Comparison of ENCODE assay signal across 24 cellular contexts in the genomic region with DNA sequence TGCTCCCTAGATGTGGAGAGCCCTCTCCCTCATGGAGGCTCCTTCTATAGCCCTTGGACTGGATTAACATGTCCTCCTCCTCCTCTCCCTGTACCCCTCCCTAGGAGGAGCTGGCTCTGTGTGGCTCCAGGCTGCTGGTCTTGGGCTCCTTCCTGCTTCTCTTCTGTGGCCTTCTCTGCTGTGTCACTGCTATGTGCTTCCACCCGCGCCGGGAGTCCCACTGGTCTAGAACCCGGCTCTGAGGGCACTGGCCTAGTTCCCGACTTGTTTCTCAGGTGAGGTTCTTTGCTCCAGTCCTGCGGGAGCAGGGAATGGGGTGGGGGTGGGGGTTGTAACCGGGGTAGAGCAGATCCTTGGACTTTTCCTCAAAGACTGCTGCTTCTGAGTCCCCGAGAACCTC.
"Had no signal": no experiment of that assay in that cellular context is flagged by ENCODE, and none has a peak within 500 bp of the region (broad histone marks: within the 10 kb centered on the region; RNA-seq: fewer than 3 reads in every experiment).

No MANE protein-coding gene starts in this region.

- H3K27me3 Mint-ChIP-seq: activated CD8-positive, alpha-beta T cell treated with anti-CD3 and anti-CD28 coated beads for 36 hours; activated naive CD4-positive, alpha-beta T cell treated with anti-CD3 and anti-CD28 coated beads, Interleukin-2, amount 50 U/mL, for 24 hours had no signal

- DNase-seq: activated CD4-positive, alpha-beta T cell treated with anti-CD3 and anti-CD28 coated beads for 4 hours; activated CD8-positive, alpha-beta memory T cell treated with anti-CD3 and anti-CD28 coated beads, Interleukin-2, amount 50 U/mL, for 4 hours; activated CD8-positive, alpha-beta T cell treated with anti-CD3 and anti-CD28 coated beads for 36 hours; activated naive CD4-positive, alpha-beta T cell; activated T-cell treated with anti-CD3 and anti-CD28 coated beads, Interleukin-2, amount 50 U/mL, for 72 hours; amygdala; Karpas-422; MM.1S; NCI-H1105 treated with DMSO at 0.1 percent for 48 hours; NCI-H1436 treated with DMSO at 0.1 percent for 48 hours; NCI-H187; NCI-H2081; NCI-H510A treated with DMSO at 0.1 percent for 48 hours; NCI-H69; NK-92 treated with Interleukin-12 subunit alpha and Interleukin-12 subunit beta, amount 100 ng/mL, for 24 hours; OCI-M1; SHP77 treated with DMSO at 0.1 percent for 48 hours had no signal

- H3K4me3 ChIP-seq: K562 had no signal

- H3K4me3 Mint-ChIP-seq: activated CD8-positive, alpha-beta T cell treated with anti-CD3 and anti-CD28 coated beads for 36 hours; activated naive CD4-positive, alpha-beta T cell treated with anti-CD3 and anti-CD28 coated beads, Interleukin-2, amount 50 U/mL, for 24 hours; activated T-cell treated with anti-CD3 and anti-CD28 coated beads, Interleukin-2, amount 50 U/mL, for 72 hours; brain; T-helper 1 cell treated with Interleukin-12 subunit alpha and Interleukin-12 subunit beta and Interleukin-4 antibody, amounts not matched to agents 30 μg/mL and 1 μg/mL, for 36 hours had no signal

- H3K27ac Mint-ChIP-seq: activated CD8-positive, alpha-beta T cell treated with anti-CD3 and anti-CD28 coated beads for 36 hours; activated T-helper 2 cell treated with anti-CD3 and anti-CD28 coated beads, Interferon-gamma antibody, Interleukin-2, Interleukin-4, amounts not matched to agents 10 μg/mL and 5 μg/mL and 100 μg/mL, durations not matched to agents 14 hours and 24 hours and 36 hours; brain; T-helper 1 cell treated with Interleukin-12 subunit alpha and Interleukin-12 subunit beta and Interleukin-4 antibody, amounts not matched to agents 30 μg/mL and 1 μg/mL, for 36 hours had no signal

- H3K9me3 Mint-ChIP-seq: activated naive CD4-positive, alpha-beta T cell treated with anti-CD3 and anti-CD28 coated beads, Interleukin-2, amount 50 U/mL, for 24 hours; activated T-cell treated with anti-CD3 and anti-CD28 coated beads, Interleukin-2, amount 50 U/mL, for 72 hours; T-helper 1 cell treated with Interleukin-12 subunit alpha and Interleukin-12 subunit beta and Interleukin-4 antibody, amounts not matched to agents 30 μg/mL and 1 μg/mL, for 36 hours had no signal

- ATAC-seq: activated CD4-positive, CD25-positive, alpha-beta regulatory T cell treated with anti-CD3 and anti-CD28 coated beads, Interleukin-2, amount 50 U/mL, for 24 hours; activated CD8-positive, alpha-beta T cell treated with anti-CD3 and anti-CD28 coated beads for 36 hours; activated T-cell treated with anti-CD3 and anti-CD28 coated beads, Interleukin-2, amount 50 U/mL, for 72 hours; K562; Panc1 had no signal
